In the genomic region with DNA sequence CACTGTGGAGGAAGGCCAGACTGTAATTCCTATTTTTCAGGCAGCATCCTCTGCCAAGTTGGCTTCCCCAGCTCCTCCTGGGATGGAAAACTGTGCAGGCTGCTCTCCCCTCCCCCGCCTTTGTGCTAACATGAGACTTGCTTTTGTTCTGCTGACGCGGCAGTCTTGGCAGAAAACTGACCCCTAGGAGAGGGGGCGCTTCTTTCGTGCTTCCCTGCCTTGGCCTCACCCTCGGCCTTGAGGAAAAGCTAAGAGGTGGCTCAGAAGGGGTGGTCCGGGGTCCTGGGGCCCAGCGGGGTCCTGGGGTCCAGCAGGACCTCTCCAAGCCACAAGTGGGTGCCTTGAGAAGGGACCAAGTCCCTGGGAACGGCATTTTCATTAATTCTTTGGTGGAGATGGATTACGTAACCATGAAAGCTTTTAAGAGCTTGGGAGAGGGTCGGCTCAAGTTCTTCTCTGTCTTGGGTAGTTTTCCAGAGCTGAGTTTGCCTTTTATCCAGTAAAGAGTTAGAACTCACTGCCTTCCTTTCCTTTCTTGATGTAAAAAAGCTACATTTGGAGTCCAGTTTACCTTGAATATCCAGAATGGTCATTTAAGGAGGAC, we compare ENCODE assay signal across 9 cellular contexts. TPM values are rescaled to one million over a fixed set of nuclear protein-coding genes. Genes with fewer than 3 reads are reported as not detected.
DNase-seq lines count a peak whose midpoint lies in the region; ATAC-seq and TF ChIP-seq lines count a peak whose summit lies in the region.
"Had no signal": no experiment of that assay in that cellular context is flagged by ENCODE, and none has a peak within 500 bp of the region (broad histone marks: within the 10 kb centered on the region; RNA-seq: fewer than 3 reads in every experiment).

No MANE protein-coding gene starts in this region.

- POLR2A ChIA-PET in MCF 10A (lab: Yijun Ruan, JAX) = interaction anchor here (0.6 to 9.4 kb wide), 4 partner anchors 10 to 192 kb away, joined by 3 to 110 read pairs (median 3); no protein-coding TSS in a partner anchor

- no peaks in the 10 kb centered on the region for H3K27me3 Mint-ChIP-seq in MCF 10A (ENCODE audit: insufficient read depth, unreplicated experiment)

- H3K27me3 ChIP-seq in breast epithelium (no peaks in the 10 kb centered on the region), right atrium auricular region (no peaks in the 10 kb centered on the region), parathyroid adenoma (ENCODE audit: control insufficient read depth, insufficient read depth, low read length) (no peaks in the 10 kb centered on the region)

- H3K9me3 ChIP-seq in breast epithelium = no peaks in the 10 kb centered on the region
- H3K9me3 ChIP-seq in right atrium auricular region = no peaks in the 10 kb centered on the region
- no peaks in the 10 kb centered on the region for H3K9me3 ChIP-seq in parathyroid adenoma (ENCODE audit: control insufficient read depth, low read length)

- TF ChIP-seq CTCF in breast epithelium (IDR thresholded peaks at IDR 0.05) = no peak
- no peak for TF ChIP-seq CTCF in MCF 10A (IDR thresholded peaks at IDR 0.05; ENCODE audit: unreplicated experiment)
- no peak for TF ChIP-seq CTCF in right atrium auricular region (IDR thresholded peaks at IDR 0.05)
- TF ChIP-seq CTCF in parathyroid adenoma (IDR thresholded peaks at IDR 0.05) = no peak

- DNase-seq in breast epithelium (ENCODE audit: low spot score in 2 of 2) (peak in 1 of 2 donors; percentile 67), MCF 10A (ENCODE audit: unreplicated experiment) (no peak), right atrium auricular region (ENCODE audit: low spot score) (peak; percentile 81), DMS79 treated with DMSO at 0.1 percent for 48 hours (lab: John Stamatoyannopoulos, UW) (no peak)
- no peak for DNase-seq in activated T-cell treated with anti-CD3 and anti-CD28 coated beads, Interleukin-2, amount 50 U/mL, for 48 hours
- no peak for DNase-seq in stimulated activated CD4-positive, alpha-beta T cell treated with anti-CD3 and anti-CD28 coated beads, Interleukin-4, amount 100 ng/mL, for 24 hours
- DNase-seq: stimulated activated CD4-positive, alpha-beta T cell treated with anti-CD3 and anti-CD28 coated beads, Interleukin-15, amount 100 ng/mL, for 24 hours had no signal

- H3K9ac ChIP-seq in parathyroid adenoma = no peak overlapping the region

- H3K9me3 Mint-ChIP-seq in MCF 10A (ENCODE audit: unreplicated experiment) = no peaks in the 10 kb centered on the region

- no peak for ATAC-seq in HG02588 (IDR thresholded peaks at IDR 0.05; ENCODE audit: unreplicated experiment)

- H3K36me3 ChIP-seq in breast epithelium (no peaks in the 10 kb centered on the region), right atrium auricular region (peaks cover 5% of the 10 kb centered on the region), parathyroid adenoma (ENCODE audit: control insufficient read depth, insufficient read depth, low read length) (no peaks in the 10 kb centered on the region)

- peak overlapping the region in 1 of 3 donors; percentile 35 for H3K4me3 ChIP-seq in breast epithelium
- no peak overlapping the region for H3K4me3 ChIP-seq in right atrium auricular region
- no peak overlapping the region for H3K4me3 ChIP-seq in parathyroid adenoma (ENCODE audit: low read depth, low read length)

- H3K4me1 Mint-ChIP-seq in MCF 10A (ENCODE audit: insufficient read depth, unreplicated experiment) = peaks cover 32% of the 10 kb centered on the region

- H3K4me2 ChIP-seq in parathyroid adenoma (ENCODE audit: low read length) = peak overlapping the region; percentile 37

- BruUV-seq in MCF 10A (replicated peaks; lab: Mats Ljungman, UMichigan) = no TSS peak

- peaks cover 54% of the 10 kb centered on the region for H3K36me3 Mint-ChIP-seq in MCF 10A (ENCODE audit: insufficient read depth, unreplicated experiment)

- H3K27ac Mint-ChIP-seq in MCF 10A (ENCODE audit: low read depth, unreplicated experiment) = no peak overlapping the region

- intact Hi-C loops in breast epithelium (cut with DNase I; ENCODE audit: low total_unique reads) = no loop called here
- intact Hi-C loops in MCF 10A (cut with micrococcal nuclease) = no loop called here

- H3K79me2 ChIP-seq in parathyroid adenoma = no peaks in the 10 kb centered on the region

- peak overlapping the region; percentile 74 to 82 for H3K27ac ChIP-seq in breast epithelium
- peak overlapping the region; percentile 77 to 81 for H3K27ac ChIP-seq in right atrium auricular region
- H3K27ac ChIP-seq in parathyroid adenoma = no peak overlapping the region

- CTCF ChIA-PET in MCF 10A (lab: Yijun Ruan, JAX) = interaction anchor here (0.6 to 1.1 kb wide), 5 partner anchors 41 to 491 kb away, joined by 3 to 7 read pairs (median 3); no protein-coding TSS in a partner anchor

- no peak overlapping the region for H3K4me3 Mint-ChIP-seq in MCF 10A (ENCODE audit: unreplicated experiment)

- TF ChIP-seq POLR2A in breast epithelium (IDR thresholded peaks at IDR 0.05) = no peak

- peak overlapping the region; percentile 1 for H2AFZ ChIP-seq in parathyroid adenoma

- H3K4me1 ChIP-seq in breast epithelium (peaks cover 0 to 10% of the 10 kb centered on the region in 2 donors), right atrium auricular region (peaks cover 0 to 28% of the 10 kb centered on the region in 2 donors), parathyroid adenoma (no peaks in the 10 kb centered on the region)

RNA-seq across cellular contexts. Expression of gene SH3PXD2B, which starts 51.0 kb away (rescaled TPM):
- 100 to 1,000 TPM in 1 of 3 donors, 10 to 100 TPM in 2; 35.3 to 118 (median 43.9) TPM for total RNA-seq in breast epithelium
- 34.1 and 42.3 TPM in 2 replicates for total RNA-seq in MCF 10A (2022)
- total RNA-seq in right atrium auricular region = 10 to 100 TPM in 1 of 2 donors, 1 to 10 TPM in 1; 7.2 to 13.9 TPM
